ENCODE assay signal across 24 cellular contexts in the genomic region with DNA sequence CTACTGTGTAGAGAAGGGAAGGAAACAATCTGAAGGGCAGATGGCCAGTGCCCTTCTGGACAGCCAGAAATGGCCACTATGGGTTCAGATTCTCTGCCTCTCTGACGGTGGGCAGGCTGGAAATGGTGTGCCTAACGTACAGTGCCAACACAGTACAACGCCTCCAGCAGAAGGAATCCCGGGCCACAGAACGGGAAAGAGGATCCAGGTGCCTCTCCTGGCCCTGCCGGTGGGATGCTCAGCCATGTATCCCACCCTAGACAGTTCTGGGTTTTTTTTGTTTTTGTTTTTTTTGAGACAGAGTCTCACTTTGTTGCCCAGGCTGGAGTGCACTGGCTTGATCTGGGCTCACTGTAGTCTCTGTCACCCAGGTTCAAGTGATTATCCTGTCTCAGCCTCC.
"Had no signal": no experiment of that assay in that cellular context is flagged by ENCODE, and none has a peak within 500 bp of the region (broad histone marks: within the 10 kb centered on the region; RNA-seq: fewer than 3 reads in every experiment).

No MANE protein-coding gene starts in this region.

- H3K9me3 Mint-ChIP-seq: activated B cell treated with CpG ODN at 0.5 μM for 24 hours; activated CD4-positive, alpha-beta memory T cell treated with anti-CD3 and anti-CD28 coated beads for 36 hours; activated T-cell treated with anti-CD3 and anti-CD28 coated beads, Interleukin-2, amount 50 U/mL, for 4 hours; activated T-helper 17 cell treated with anti-CD3 and anti-CD28 coated beads, Interleukin-2, amount 50 U/mL, for 72 hours; brain had no signal

- DNase-seq: activated B cell treated with CpG ODN at 0.5 μM for 24 hours; activated CD4-positive, alpha-beta memory T cell treated with anti-CD3 and anti-CD28 coated beads for 36 hours; activated CD4-positive, alpha-beta T cell treated with anti-CD3 and anti-CD28 coated beads for 48 hours; activated CD4-positive, alpha-beta T cell treated with anti-CD3 and anti-CD28 coated beads, Interleukin-2, amount 50 U/mL, for 1 hour; activated CD8-positive, alpha-beta memory T cell treated with anti-CD3 and anti-CD28 coated beads for 24 hours; activated effector memory CD4-positive, alpha-beta T cell treated with Interleukin-2 at 50 U/mL for 16 hours; activated gamma-delta T cell treated with Interleukin-2 at 50 U/mL for 16 hours; activated naive CD4-positive, alpha-beta T cell treated with anti-CD3 and anti-CD28 coated beads, Interleukin-2, amount 50 U/mL, for 16 hours; activated naive CD4-positive, alpha-beta T cell treated with Interleukin-2 at 50 U/mL for 16 hours; activated T-cell treated with anti-CD3 and anti-CD28 coated beads, Interleukin-2, amount 50 U/mL, for 4 hours; central memory CD4-positive, alpha-beta T cell; cerebellar nuclear complex; colonic mucosa; effector CD8-positive, alpha-beta T cell; esophagus squamous epithelium; foreskin melanocyte; head of caudate nucleus; T-helper 2 cell; WERI-Rb-1 had no signal

- H3K27ac Mint-ChIP-seq: activated B cell treated with CpG ODN at 0.5 μM for 24 hours; activated CD4-positive, alpha-beta memory T cell treated with anti-CD3 and anti-CD28 coated beads for 36 hours; activated naive CD8-positive, alpha-beta T cell; brain had no signal

- H3K4me1 Mint-ChIP-seq: activated T-helper 17 cell treated with anti-CD3 and anti-CD28 coated beads, Interleukin-2, amount 50 U/mL, for 72 hours; brain had no signal

- H3K27me3 Mint-ChIP-seq: activated B cell treated with CpG ODN at 0.5 μM for 24 hours; activated CD4-positive, alpha-beta memory T cell treated with anti-CD3 and anti-CD28 coated beads for 36 hours; activated naive CD8-positive, alpha-beta T cell; activated T-helper 17 cell treated with anti-CD3 and anti-CD28 coated beads, Interleukin-2, amount 50 U/mL, for 72 hours; brain had no signal

- H3K4me3 Mint-ChIP-seq: activated B cell treated with CpG ODN at 0.5 μM for 24 hours; activated CD4-positive, alpha-beta memory T cell treated with anti-CD3 and anti-CD28 coated beads for 36 hours; activated naive CD8-positive, alpha-beta T cell; activated T-cell treated with anti-CD3 and anti-CD28 coated beads, Interleukin-2, amount 50 U/mL, for 4 hours; activated T-helper 17 cell treated with anti-CD3 and anti-CD28 coated beads, Interleukin-2, amount 50 U/mL, for 72 hours; brain had no signal

- ATAC-seq: activated CD4-positive, CD25-positive, alpha-beta regulatory T cell treated with anti-CD3 and anti-CD28 coated beads, Interleukin-2, amount 50 U/mL, for 24 hours; activated T-cell treated with anti-CD3 and anti-CD28 coated beads, Interleukin-2, amount 50 U/mL, for 4 hours; activated T-helper 17 cell treated with anti-CD3 and anti-CD28 coated beads, Interleukin-2, amount 50 U/mL, for 72 hours; gastroesophageal sphincter had no signal
